1 cellular context compared by ENCODE assay signal in the genomic region with DNA sequence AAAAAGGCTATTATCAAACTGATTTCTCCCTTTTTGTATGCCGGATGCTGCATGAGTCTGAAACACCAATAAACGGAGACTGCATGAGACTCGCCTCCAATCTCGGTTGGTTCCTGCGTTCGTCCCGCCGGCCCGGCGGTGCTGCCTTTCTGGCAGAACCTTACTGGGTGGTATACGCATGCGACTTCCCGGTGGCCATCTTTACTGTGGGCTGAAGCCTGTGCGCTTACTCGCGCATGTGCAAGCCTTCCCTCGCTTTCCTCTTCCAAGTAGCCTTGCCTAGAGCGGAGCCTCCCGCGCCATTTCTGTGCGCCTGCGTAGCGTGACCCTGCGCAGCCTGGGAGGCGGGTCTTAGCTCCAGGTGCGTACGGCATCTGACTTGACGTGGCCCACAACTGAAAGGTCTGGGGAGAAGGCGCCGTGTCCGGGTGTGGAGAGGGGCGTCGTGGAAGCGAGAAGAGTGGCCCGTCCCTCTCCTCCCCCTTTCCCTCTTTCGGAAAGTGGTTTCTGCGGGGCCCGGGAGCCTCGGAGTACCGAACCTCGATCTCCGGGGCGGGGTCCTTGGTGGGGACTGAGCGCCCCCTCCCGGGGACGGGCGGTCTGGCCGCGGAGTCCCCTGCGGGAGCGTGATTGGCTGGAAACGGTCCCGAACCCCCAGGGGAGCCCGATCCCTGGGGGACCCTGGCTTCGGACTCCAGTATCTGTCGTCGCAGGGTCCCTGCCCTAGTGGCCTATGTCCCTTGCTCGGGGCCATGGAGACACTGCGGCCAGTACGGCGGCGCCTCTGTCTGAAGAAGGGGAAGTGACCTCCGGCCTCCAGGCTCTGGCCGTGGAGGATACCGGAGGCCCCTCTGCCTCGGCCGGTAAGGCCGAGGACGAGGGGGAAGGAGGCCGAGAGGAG.
TF ChIP-seq lines count a peak whose summit lies in the region.

PAGR1 (plus strand) TSS at position 360 of the 901 bp plus-strand sequence; CDS start at position 734, 374 bp downstream.

TF ChIP-seq in HepG2, 621 proteins besides CTCF, POLR2A, EP300 and RAD21 (continued from another document and continues in another):
- TF ChIP-seq ZNF773 (CRISPR knock-in tag; IDR thresholded peaks at IDR 0.05; ENCODE audit: borderline replicate concordance) = no peak
- TF ChIP-seq NKX3-1 (CRISPR knock-in tag; IDR thresholded peaks at IDR 0.05) = peak; percentile 76; the same call in 1 of the 2 replicates
- peak; percentile 2; the same call in 1 of the 2 replicates for TF ChIP-seq NFE2L2 (IDR thresholded peaks at IDR 0.05; ENCODE audit: low read length)
- no peak for TF ChIP-seq CENPX (CRISPR knock-in tag; IDR thresholded peaks at IDR 0.05)
- TF ChIP-seq, protein P1, sequence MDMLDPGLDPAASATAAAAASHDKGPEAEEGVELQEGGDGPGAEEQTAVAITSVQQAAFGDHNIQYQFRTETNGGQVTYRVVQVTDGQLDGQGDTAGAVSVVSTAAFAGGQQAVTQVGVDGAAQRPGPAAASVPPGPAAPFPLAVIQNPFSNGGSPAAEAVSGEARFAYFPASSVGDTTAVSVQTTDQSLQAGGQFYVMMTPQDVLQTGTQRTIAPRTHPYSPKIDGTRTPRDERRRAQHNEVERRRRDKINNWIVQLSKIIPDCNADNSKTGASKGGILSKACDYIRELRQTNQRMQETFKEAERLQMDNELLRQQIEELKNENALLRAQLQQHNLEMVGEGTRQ (IDR thresholded peaks at IDR 0.05; ENCODE audit: low read depth, low read length) = 0 out of 2 replicates have a peak, but pooled peaks have one; percentile 2
- TF ChIP-seq, protein P1 (CRISPR knock-in tag; IDR thresholded peaks at IDR 0.05; ENCODE audit: borderline replicate concordance) = peak; percentile 54; the same call in 1 of the 2 replicates
- peak; percentile 44; the same call in 1 of the 2 replicates for TF ChIP-seq KMT2A (CRISPR knock-in tag; IDR thresholded peaks at IDR 0.05)
- no peak for TF ChIP-seq HOMEZ (CRISPR knock-in tag; IDR thresholded peaks at IDR 0.05; ENCODE audit: low read depth)
- TF ChIP-seq ZBTB46 (CRISPR knock-in tag; IDR thresholded peaks at IDR 0.05; ENCODE audit: borderline replicate concordance) = no peak; the same call in 1 of the 2 replicates
- no peak for TF ChIP-seq ZNF550 (CRISPR knock-in tag; IDR thresholded peaks at IDR 0.05; ENCODE audit: borderline replicate concordance)
- TF ChIP-seq KAT8 (CRISPR knock-in tag; IDR thresholded peaks at IDR 0.05) = peak; percentile 92
- peak; percentile 80 for TF ChIP-seq SIN3B (IDR thresholded peaks at IDR 0.05; ENCODE audit: low read length)
- peak; percentile 1; the same call in 1 of the 2 replicates for TF ChIP-seq ZBTB7A (CRISPR knock-in tag; IDR thresholded peaks at IDR 0.05)
- TF ChIP-seq, protein P2, sequence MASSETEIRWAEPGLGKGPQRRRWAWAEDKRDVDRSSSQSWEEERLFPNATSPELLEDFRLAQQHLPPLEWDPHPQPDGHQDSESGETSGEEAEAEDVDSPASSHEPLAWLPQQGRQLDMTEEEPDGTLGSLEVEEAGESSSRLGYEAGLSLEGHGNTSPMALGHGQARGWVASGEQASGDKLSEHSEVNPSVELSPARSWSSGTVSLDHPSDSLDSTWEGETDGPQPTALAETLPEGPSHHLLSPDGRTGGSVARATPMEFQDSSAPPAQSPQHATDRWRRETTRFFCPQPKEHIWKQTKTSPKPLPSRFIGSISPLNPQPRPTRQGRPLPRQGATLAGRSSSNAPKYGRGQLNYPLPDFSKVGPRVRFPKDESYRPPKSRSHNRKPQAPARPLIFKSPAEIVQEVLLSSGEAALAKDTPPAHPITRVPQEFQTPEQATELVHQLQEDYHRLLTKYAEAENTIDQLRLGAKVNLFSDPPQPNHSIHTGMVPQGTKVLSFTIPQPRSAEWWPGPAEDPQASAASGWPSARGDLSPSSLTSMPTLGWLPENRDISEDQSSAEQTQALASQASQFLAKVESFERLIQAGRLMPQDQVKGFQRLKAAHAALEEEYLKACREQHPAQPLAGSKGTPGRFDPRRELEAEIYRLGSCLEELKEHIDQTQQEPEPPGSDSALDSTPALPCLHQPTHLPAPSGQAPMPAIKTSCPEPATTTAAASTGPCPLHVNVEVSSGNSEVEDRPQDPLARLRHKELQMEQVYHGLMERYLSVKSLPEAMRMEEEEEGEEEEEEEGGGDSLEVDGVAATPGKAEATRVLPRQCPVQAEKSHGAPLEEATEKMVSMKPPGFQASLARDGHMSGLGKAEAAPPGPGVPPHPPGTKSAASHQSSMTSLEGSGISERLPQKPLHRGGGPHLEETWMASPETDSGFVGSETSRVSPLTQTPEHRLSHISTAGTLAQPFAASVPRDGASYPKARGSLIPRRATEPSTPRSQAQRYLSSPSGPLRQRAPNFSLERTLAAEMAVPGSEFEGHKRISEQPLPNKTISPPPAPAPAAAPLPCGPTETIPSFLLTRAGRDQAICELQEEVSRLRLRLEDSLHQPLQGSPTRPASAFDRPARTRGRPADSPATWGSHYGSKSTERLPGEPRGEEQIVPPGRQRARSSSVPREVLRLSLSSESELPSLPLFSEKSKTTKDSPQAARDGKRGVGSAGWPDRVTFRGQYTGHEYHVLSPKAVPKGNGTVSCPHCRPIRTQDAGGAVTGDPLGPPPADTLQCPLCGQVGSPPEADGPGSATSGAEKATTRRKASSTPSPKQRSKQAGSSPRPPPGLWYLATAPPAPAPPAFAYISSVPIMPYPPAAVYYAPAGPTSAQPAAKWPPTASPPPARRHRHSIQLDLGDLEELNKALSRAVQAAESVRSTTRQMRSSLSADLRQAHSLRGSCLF (CRISPR knock-in tag; IDR thresholded peaks at IDR 0.05; ENCODE audit: borderline replicate concordance) = no peak
- no peak for TF ChIP-seq ZBTB40 (IDR thresholded peaks at IDR 0.05)
- TF ChIP-seq ZBTB40 (CRISPR knock-in tag; IDR thresholded peaks at IDR 0.05) = peak; percentile 66; the same call in 1 of the 2 replicates
- TF ChIP-seq SMAD3 (CRISPR knock-in tag; IDR thresholded peaks at IDR 0.05) = peak; percentile 75; the same call in 1 of the 2 replicates
- 0 out of 2 replicates have a peak, but pooled peaks have one; percentile 62 for TF ChIP-seq TERF1 (CRISPR knock-in tag; IDR thresholded peaks at IDR 0.05)
- no peak for TF ChIP-seq ZNF564 (CRISPR knock-in tag; IDR thresholded peaks at IDR 0.05)
- no peak for TF ChIP-seq CENPBD1 (CRISPR knock-in tag; IDR thresholded peaks at IDR 0.05; ENCODE audit: borderline replicate concordance, low read depth)
- TF ChIP-seq ZNF674 (CRISPR knock-in tag; IDR thresholded peaks at IDR 0.05; ENCODE audit: low read depth) = no peak
- TF ChIP-seq, protein P3, sequence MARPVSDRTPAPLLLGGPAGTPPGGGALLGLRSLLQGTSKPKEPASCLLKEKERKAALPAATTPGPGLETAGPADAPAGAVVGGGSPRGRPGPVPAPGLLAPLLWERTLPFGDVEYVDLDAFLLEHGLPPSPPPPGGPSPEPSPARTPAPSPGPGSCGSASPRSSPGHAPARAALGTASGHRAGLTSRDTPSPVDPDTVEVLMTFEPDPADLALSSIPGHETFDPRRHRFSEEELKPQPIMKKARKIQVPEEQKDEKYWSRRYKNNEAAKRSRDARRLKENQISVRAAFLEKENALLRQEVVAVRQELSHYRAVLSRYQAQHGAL (CRISPR knock-in tag; IDR thresholded peaks at IDR 0.05; ENCODE audit: not compliant biosample characterization) = no peak
- TF ChIP-seq RNF2 (conservative IDR thresholded peaks at IDR 0.05; ENCODE audit: low read depth) = peak; percentile 94
- TF ChIP-seq SNAI1 (CRISPR knock-in tag; IDR thresholded peaks at IDR 0.05; ENCODE audit: borderline replicate concordance) = peak; percentile 98; the same call in 1 of the 2 replicates
- TF ChIP-seq CBX2 (IDR thresholded peaks at IDR 0.05; ENCODE audit: low read depth, low read length) = no peak
- TF ChIP-seq CBX2 (CRISPR knock-in tag; IDR thresholded peaks at IDR 0.05; ENCODE audit: low read depth) = no peak
- TF ChIP-seq ZC3H4 (CRISPR knock-in tag; IDR thresholded peaks at IDR 0.05; ENCODE audit: borderline replicate concordance) = peak; percentile 47; the same call in 1 of the 2 replicates
